In the genomic region with DNA sequence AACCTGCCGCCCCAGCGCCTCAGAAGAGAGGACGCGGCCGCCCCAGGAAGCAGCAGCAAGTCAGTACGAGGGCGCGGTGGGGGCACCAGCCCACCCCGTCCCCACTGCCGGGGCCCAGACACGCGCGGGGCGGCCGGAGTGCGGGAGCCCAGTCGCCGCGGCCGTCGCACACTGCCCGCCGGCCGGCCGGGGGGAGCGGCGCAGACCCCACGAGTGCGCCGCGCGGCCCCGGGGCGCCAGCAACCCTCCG, we compare ENCODE assay signal across 9 cellular contexts. TPM values are rescaled to one million over a fixed set of nuclear protein-coding genes. Genes with fewer than 3 reads are reported as not detected.
DNase-seq lines count a peak whose midpoint lies in the region; ATAC-seq, FAIRE-seq and TF ChIP-seq lines count a peak whose summit lies in the region.
"Had no signal": no experiment of that assay in that cellular context is flagged by ENCODE, and none has a peak within 500 bp of the region (broad histone marks: within the 10 kb centered on the region; RNA-seq: fewer than 3 reads in every experiment).

No MANE protein-coding gene starts in this region.

- POLR2A ChIA-PET in AG04450 (lab: Yijun Ruan, JAX): interaction anchor here (1.3 to 2.1 kb wide), 4 partner anchors 84 to 288 kb away, joined by 4 to 10 read pairs (median 8); no protein-coding TSS in a partner anchor
- POLR2A ChIA-PET in PC-3 (lab: Charles Lee; ENCODE audit: unreplicated experiment): no interaction called here

- no peak for ATAC-seq in PC-3
- ATAC-seq in GM21447 (IDR thresholded peaks at IDR 0.05; ENCODE audit: unreplicated experiment): no peak

- peaks cover 44% of the 10 kb centered on the region for H3K36me3 ChIP-seq in PC-3 (ENCODE audit: low read depth, low read length)
- H3K36me3 ChIP-seq in esophagus squamous epithelium: no peaks in the 10 kb centered on the region

- H3K36me3 Mint-ChIP-seq in neural crest cell (ENCODE audit: low read depth): peaks cover 4% of the 10 kb centered on the region

- no peak for TF ChIP-seq POLR2A in esophagus squamous epithelium (IDR thresholded peaks at IDR 0.05)

- intact Hi-C loops in PC-3 (cut with micrococcal nuclease) (no loop called here), esophagus squamous epithelium (cut with DNase I) (no loop called here)

- no peak for FAIRE-seq in RCC 7860 (lab: Jason Lieb, UNC)
- FAIRE-seq: TTC549 had no signal

- CTCF ChIA-PET in AG04450 (lab: Charles Lee): no interaction called here
- CTCF ChIA-PET in PC-3 (lab: Charles Lee): no interaction called here

- H3K4me1 ChIP-seq in PC-3 (ENCODE audit: insufficient read depth, low read length) (peaks cover 35% of the 10 kb centered on the region), esophagus squamous epithelium (peaks cover 13 to 43% (median 17%) of the 10 kb centered on the region in 3 donors)

- H3K27me3 ChIP-seq in AG04450 (ENCODE audit: control insufficient read depth, insufficient read depth, low read length): no peaks in the 10 kb centered on the region
- H3K27me3 ChIP-seq in PC-3 (ENCODE audit: low read length): no peaks in the 10 kb centered on the region
- H3K27me3 ChIP-seq in esophagus squamous epithelium: peaks cover 0 to 84% (median 13%) of the 10 kb centered on the region in 4 donors

- H3K27me3 Mint-ChIP-seq in neural crest cell (ENCODE audit: low read depth): peaks cover 5% of the 10 kb centered on the region

- no TSS peak for BruUV-seq in PC-3 (replicated peaks; lab: Mats Ljungman, UMichigan)

- no peaks in the 10 kb centered on the region for H3K9me2 ChIP-seq in PC-3 (replicated peaks; ENCODE audit: low read length)

- H3K9me3 Mint-ChIP-seq in neural crest cell: no peaks in the 10 kb centered on the region

- H3K79me2 ChIP-seq in PC-3 (ENCODE audit: low read length): peaks cover 99% of the 10 kb centered on the region

- peak overlapping the region; percentile 93 for H3K27ac ChIP-seq in AG04450 (ENCODE audit: low read depth, low read length)
- peak overlapping the region; percentile 95 for H3K27ac ChIP-seq in PC-3 (ENCODE audit: low read length)
- H3K27ac ChIP-seq in esophagus squamous epithelium: peak overlapping the region in 3 of 4 donors; percentile 38 to 43 (median 43)

- H3K9me3 ChIP-seq in AG04450 (ENCODE audit: control insufficient read depth, insufficient read depth, low read length): no peaks in the 10 kb centered on the region; the same call in 1 of the 2 replicates
- H3K9me3 ChIP-seq in PC-3 (ENCODE audit: low read length): no peaks in the 10 kb centered on the region
- H3K9me3 ChIP-seq in esophagus squamous epithelium: no peaks in the 10 kb centered on the region

- H3F3A ChIP-seq in PC-3 (ENCODE audit: low read length, unreplicated experiment): peaks cover 16% of the 10 kb centered on the region

- H2AFZ ChIP-seq in PC-3 (ENCODE audit: low read length): no peak overlapping the region

- 0% methylated on average over 2 of the region's 35 CpGs; no CpG with 5 or more reads in 1 of the 2 donors for WGBS in esophagus squamous epithelium, 2 donors

- peak overlapping the region; percentile 69 for H3K4me3 ChIP-seq in AG04450 (ENCODE audit: low read depth, low read length)
- H3K4me3 ChIP-seq in PC-3 (ENCODE audit: low read length): peak overlapping the region; percentile 92
- H3K4me3 ChIP-seq in esophagus squamous epithelium: peak overlapping the region; percentile 49 to 80 (median 61)

- peak overlapping the region; percentile 82 for H3K4me2 ChIP-seq in PC-3 (ENCODE audit: low read length)

- DNase-seq in AG04450 (ENCODE audit: low read depth, low spot score) (no peak), PC-3 (no peak), esophagus squamous epithelium (lab: John Stamatoyannopoulos, UW) (no peak), neural crest cell (ENCODE audit: low read depth, low spot score) (no peak), NCI-H2081 (lab: John Stamatoyannopoulos, UW) (no peak), NCI-H187 treated with DMSO at 0.1 percent for 48 hours (lab: John Stamatoyannopoulos, UW) (no peak), RCC 7860 (ENCODE audit: low spot score) (no peak)

- H3K4me1 Mint-ChIP-seq in neural crest cell: peaks cover 56% of the 10 kb centered on the region

- H3K9ac ChIP-seq in PC-3 (ENCODE audit: low read length): peak overlapping the region; percentile 99

- peak overlapping the region; percentile 94 for H3K27ac Mint-ChIP-seq in neural crest cell (ENCODE audit: unreplicated experiment)

- peak overlapping the region; percentile 95 for H3K4me3 Mint-ChIP-seq in neural crest cell

- no peak for TF ChIP-seq CTCF in AG04450 (IDR thresholded peaks at IDR 0.05; ENCODE audit: low read depth, low read length)
- TF ChIP-seq CTCF in PC-3 (conservative IDR thresholded peaks at IDR 0.05; ENCODE audit: low read depth, low read length): no peak
- TF ChIP-seq CTCF in esophagus squamous epithelium (IDR thresholded peaks at IDR 0.05): no peak
- TF ChIP-seq CTCF in neural crest cell (conservative IDR thresholded peaks at IDR 0.05): no peak

- peaks cover 24% of the 10 kb centered on the region for H4K20me1 ChIP-seq in PC-3 (ENCODE audit: low read length)

RNA-seq across cellular contexts. Expression of a gene that starts 1.0 kb away (rescaled TPM):
- polyA plus RNA-seq in AG04450 (2011; rRNA removed): 81.6 and 99.2 TPM in 2 replicates
- 54.5 and 76.0 TPM in 2 replicates for polyA minus RNA-seq in AG04450 (2011; rRNA and poly(A)+ RNA removed)
- total RNA-seq in PC-3 (2014; rRNA removed) (159 and 171 TPM in 2 replicates), esophagus squamous epithelium (1 to 10 TPM in 1 of 4 donors, under 1 TPM in 3; 0.08 to 5.6 (median 0.43) TPM), neural crest cell (195 and 200 TPM in 2 replicates)

Comparison
In these comparisons a context has a peak if more than half of its experiments do, and no peak if none do; other contexts are left out.
1. H3K27ac ChIP-seq: peak in every context shown above with its lines; median percentile 95 in PC-3; 93 in AG04450; 43 in esophagus squamous epithelium.
2. RNA of a gene that starts 1.0 kb away (total RNA-seq): 195 to 200 TPM in neural crest cell and 159 to 171 TPM in PC-3; 0.08 to 5.6 TPM in esophagus squamous epithelium; every median in the first group is over 10 times any median in the second.
3. Peak in every context shown above with its lines, with median percentiles within 50 percentile points of each other: H3K4me3 ChIP-seq.